In the genomic region with DNA sequence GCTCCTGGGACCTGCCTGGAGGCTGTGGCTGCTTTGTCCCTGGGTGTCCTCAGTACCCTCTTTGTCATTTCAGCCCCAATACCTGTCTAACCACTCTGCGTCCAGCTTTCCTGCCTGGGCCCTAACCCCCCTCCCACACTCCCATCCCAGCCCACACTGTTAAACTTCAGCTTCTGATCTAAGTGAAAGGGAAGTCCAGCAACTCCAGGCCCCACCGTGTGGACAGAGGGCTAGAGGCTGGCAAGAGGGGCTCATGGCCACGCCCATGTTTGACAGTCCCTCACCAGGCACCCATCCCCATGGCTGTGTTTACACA, we compare ENCODE assay signal across 1 cellular context.
TF ChIP-seq lines count a peak whose summit lies in the region.

No MANE protein-coding gene starts in this region.

TF ChIP-seq in WTC11, 78 proteins besides CTCF, POLR2A, EP300 and RAD21 (continued from another document):
- TF ChIP-seq, protein P1, sequence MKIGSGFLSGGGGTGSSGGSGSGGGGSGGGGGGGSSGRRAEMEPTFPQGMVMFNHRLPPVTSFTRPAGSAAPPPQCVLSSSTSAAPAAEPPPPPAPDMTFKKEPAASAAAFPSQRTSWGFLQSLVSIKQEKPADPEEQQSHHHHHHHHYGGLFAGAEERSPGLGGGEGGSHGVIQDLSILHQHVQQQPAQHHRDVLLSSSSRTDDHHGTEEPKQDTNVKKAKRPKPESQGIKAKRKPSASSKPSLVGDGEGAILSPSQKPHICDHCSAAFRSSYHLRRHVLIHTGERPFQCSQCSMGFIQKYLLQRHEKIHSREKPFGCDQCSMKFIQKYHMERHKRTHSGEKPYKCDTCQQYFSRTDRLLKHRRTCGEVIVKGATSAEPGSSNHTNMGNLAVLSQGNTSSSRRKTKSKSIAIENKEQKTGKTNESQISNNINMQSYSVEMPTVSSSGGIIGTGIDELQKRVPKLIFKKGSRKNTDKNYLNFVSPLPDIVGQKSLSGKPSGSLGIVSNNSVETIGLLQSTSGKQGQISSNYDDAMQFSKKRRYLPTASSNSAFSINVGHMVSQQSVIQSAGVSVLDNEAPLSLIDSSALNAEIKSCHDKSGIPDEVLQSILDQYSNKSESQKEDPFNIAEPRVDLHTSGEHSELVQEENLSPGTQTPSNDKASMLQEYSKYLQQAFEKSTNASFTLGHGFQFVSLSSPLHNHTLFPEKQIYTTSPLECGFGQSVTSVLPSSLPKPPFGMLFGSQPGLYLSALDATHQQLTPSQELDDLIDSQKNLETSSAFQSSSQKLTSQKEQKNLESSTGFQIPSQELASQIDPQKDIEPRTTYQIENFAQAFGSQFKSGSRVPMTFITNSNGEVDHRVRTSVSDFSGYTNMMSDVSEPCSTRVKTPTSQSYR (CRISPR knock-in tag; IDR thresholded peaks at IDR 0.05) = no peak
- no peak for TF ChIP-seq CBFB (CRISPR knock-in tag; IDR thresholded peaks at IDR 0.05; ENCODE audit: low read depth)
